Comparison of ENCODE assay signal across 17 cellular contexts in the genomic region with DNA sequence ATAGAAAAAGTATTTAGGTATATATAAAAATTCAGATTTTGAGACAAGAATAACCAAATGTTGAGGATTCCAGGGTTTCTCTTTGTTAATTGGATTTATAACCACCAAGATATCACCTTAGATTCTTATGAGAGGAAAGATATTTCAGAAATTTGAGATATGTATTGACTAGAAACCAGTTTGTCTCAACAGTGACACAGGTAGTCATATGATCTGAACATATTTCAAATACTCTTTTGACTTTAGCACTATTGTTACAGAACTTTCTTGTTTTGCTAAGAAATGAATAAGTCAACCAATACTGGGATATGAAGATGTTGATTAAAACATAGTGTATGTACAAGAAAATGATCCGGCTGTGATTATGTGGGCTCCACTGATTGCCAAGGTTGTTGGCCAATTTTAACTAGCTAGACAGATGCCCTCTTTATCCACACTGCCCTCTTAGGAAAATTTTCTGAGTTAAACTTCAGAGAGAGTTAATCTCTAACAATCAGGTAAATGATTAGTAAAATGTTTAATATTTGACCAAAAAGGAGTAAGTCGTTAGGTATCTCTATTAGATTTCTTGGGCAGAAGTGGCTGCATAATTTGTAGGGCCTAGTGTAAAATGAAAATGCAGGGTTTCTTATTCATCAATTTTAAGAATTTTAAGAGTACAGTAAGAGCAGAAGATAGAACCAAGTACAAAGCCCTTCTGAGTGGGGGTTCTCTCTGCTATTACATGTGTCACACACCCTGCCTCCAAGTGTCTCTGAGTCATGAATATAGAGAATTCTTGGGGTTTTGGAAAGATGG.
DNase-seq lines count a peak whose midpoint lies in the region; ATAC-seq and TF ChIP-seq lines count a peak whose summit lies in the region.
"Had no signal": no experiment of that assay in that cellular context is flagged by ENCODE, and none has a peak within 500 bp of the region (broad histone marks: within the 10 kb centered on the region; RNA-seq: fewer than 3 reads in every experiment).

No MANE protein-coding gene starts in this region.

- no peaks in the 10 kb centered on the region for H3K36me3 ChIP-seq in hepatocyte (replicated peaks; ENCODE audit: insufficient read depth, low read depth)
- H3K36me3 ChIP-seq in adrenal gland (replicated peaks in 1 of 2) = no peaks in the 10 kb centered on the region
- H3K36me3 ChIP-seq: upper lobe of right lung had no signal

- H4K20me1 ChIP-seq in hepatocyte (ENCODE audit: insufficient read depth, poor library complexity, severe bottlenecking) = no peaks in the 10 kb centered on the region

- no peak overlapping the region for H3K4me3 ChIP-seq in hepatocyte
- H3K4me3 ChIP-seq in adrenal gland = no peak overlapping the region
- H3K4me3 ChIP-seq: PC-9, upper lobe of right lung had no signal

- H3K27me3 ChIP-seq in hepatocyte = no peaks in the 10 kb centered on the region
- H3K27me3 ChIP-seq in adrenal gland = no peaks in the 10 kb centered on the region
- H3K27me3 ChIP-seq: upper lobe of right lung had no signal

- no peaks in the 10 kb centered on the region for H3K79me2 ChIP-seq in hepatocyte

- no peak overlapping the region for H2AFZ ChIP-seq in hepatocyte
- H2AFZ ChIP-seq: PC-9 had no signal

- WGBS in hepatocyte (ENCODE audit: low lambda C conversion rate, missing lambda C conversion rate) = 78% methylated on average over 2 of the region's 2 CpGs
- 86 to 91% (median 88%) methylated on average over 2 of the region's 2 CpGs for WGBS in adrenal gland, 4 donors

- peak; percentile 52 for DNase-seq in AG20443 (ENCODE audit: low spot score)
- no peak for DNase-seq in hepatocyte (ENCODE audit: low spot score)
- no peak for DNase-seq in amniotic stem cell (lab: John Stamatoyannopoulos, UW)
- no peak for DNase-seq in adrenal gland
- DNase-seq: activated gamma-delta T cell treated with Interleukin-2 at 50 U/mL for 16 hours; NCI-H1930; NCI-H526; PC-9; right cardiac atrium; stimulated activated CD4-positive, alpha-beta T cell treated with anti-CD3 and anti-CD28 coated beads, Interleukin-4, amount 100 ng/mL, for 4 hours; upper lobe of right lung had no signal

- peak overlapping the region; percentile 8 for H3K4me2 ChIP-seq in hepatocyte
- H3K4me2 ChIP-seq: PC-9 had no signal

- peak overlapping the region; percentile 32 for H3K27ac ChIP-seq in hepatocyte
- H3K27ac ChIP-seq in adrenal gland = no peak overlapping the region
- H3K27ac ChIP-seq: PC-9, upper lobe of right lung, VCaP had no signal

- no peak for TF ChIP-seq POLR2A in adrenal gland (IDR thresholded peaks at IDR 0.05)

- H3K9me3 ChIP-seq in hepatocyte (ENCODE audit: low read depth) = no peaks in the 10 kb centered on the region
- H3K9me3 ChIP-seq in adrenal gland (replicated peaks in 1 of 3) = no peaks in the 10 kb centered on the region
- H3K9me3 ChIP-seq: upper lobe of right lung had no signal

- TF ChIP-seq CTCF in hepatocyte (IDR thresholded peaks at IDR 0.05; ENCODE audit: poor library complexity) (no peak), adrenal gland (IDR thresholded peaks at IDR 0.05) (no peak)

- peaks cover 8% of the 10 kb centered on the region for H3K4me1 ChIP-seq in hepatocyte (ENCODE audit: insufficient read depth)
- H3K4me1 ChIP-seq in adrenal gland (replicated peaks in 1 of 2) = no peaks in the 10 kb centered on the region
- H3K4me1 ChIP-seq: upper lobe of right lung had no signal

- ATAC-seq in GM19438 (IDR thresholded peaks at IDR 0.05; ENCODE audit: low read depth, unreplicated experiment) = peak; percentile 52
- peak; percentile 65 for ATAC-seq in HG03457 (IDR thresholded peaks at IDR 0.05; ENCODE audit: unreplicated experiment)
- ATAC-seq in HG02642 (IDR thresholded peaks at IDR 0.05; ENCODE audit: poor library complexity, unreplicated experiment) = no peak
- ATAC-seq in HG03469 (IDR thresholded peaks at IDR 0.05; ENCODE audit: unreplicated experiment) = no peak
- ATAC-seq: right cardiac atrium; stimulated activated memory B cell treated with anti-CD40 and anti-IgM and Interleukin-4, amounts not matched to agents 10 μg/mL and 1 μg/mL and 100 μg/mL, for 72 hours; upper lobe of right lung had no signal

- intact Hi-C loops in adrenal gland (cut with DNase I) = no loop called here

- H3K9me2 ChIP-seq in hepatocyte (replicated peaks; ENCODE audit: insufficient read depth) = no peaks in the 10 kb centered on the region

Comparison
In these comparisons a context has a peak if more than half of its experiments do, and no peak if none do; other contexts are left out.
1. ATAC-seq: peak in GM19438 (single experiment) and HG03457 (single experiment); none in HG02642 (single experiment) and HG03469 (single experiment).